17 cellular contexts compared by ENCODE assay signal in genomic region chr18:4369726-4370125, GRCh38.
DNase-seq lines count a peak whose midpoint lies in the region; ATAC-seq and TF ChIP-seq lines count a peak whose summit lies in the region.
"Had no signal": no experiment of that assay in that cellular context is flagged by ENCODE, and none has a peak within 500 bp of the region (broad histone marks: within the 10 kb centered on the region; RNA-seq: fewer than 3 reads in every experiment).

No MANE protein-coding gene starts in this region.

- no peak overlapping the region for H3K4me2 ChIP-seq in GM23338

- H3K27me3 ChIP-seq in GM23338 (ENCODE audit: insufficient read depth) (no peaks in the 10 kb centered on the region), HAP-1 (ENCODE audit: low read depth) (no peaks in the 10 kb centered on the region), endodermal cell (ENCODE audit: control insufficient read depth, insufficient read depth, low read length, poor library complexity, severe bottlenecking) (no peaks in the 10 kb centered on the region)
- H3K27me3 ChIP-seq: BE2C had no signal

- no peaks in the 10 kb centered on the region for H3K36me3 ChIP-seq in GM23338 (ENCODE audit: insufficient read depth)
- H3K36me3 ChIP-seq in HAP-1 (replicated peaks), result no peaks in the 10 kb centered on the region
- H3K36me3 ChIP-seq in endodermal cell (ENCODE audit: control insufficient read depth, insufficient read depth, low read length), result peaks cover 4% of the 10 kb centered on the region
- H3K36me3 ChIP-seq: BE2C had no signal

- no peaks in the 10 kb centered on the region for H3K4me1 ChIP-seq in GM23338 (ENCODE audit: insufficient read depth)
- peaks cover 8% of the 10 kb centered on the region for H3K4me1 ChIP-seq in HAP-1
- H3K4me1 ChIP-seq in endodermal cell (ENCODE audit: control insufficient read depth, insufficient read depth, low read length), result peaks cover 8% of the 10 kb centered on the region
- H3K4me1 ChIP-seq: BE2C had no signal

- H3K9me3 Mint-ChIP-seq in GM23338 (peaks cover 3% of the 10 kb centered on the region), endodermal cell (peaks cover 2% of the 10 kb centered on the region), progenitor cell of endocrine pancreas (ENCODE audit: low read depth) (peaks cover 4% of the 10 kb centered on the region)

- no peak overlapping the region for H3K4me3 Mint-ChIP-seq in GM23338
- no peak overlapping the region for H3K4me3 Mint-ChIP-seq in endodermal cell
- no peak overlapping the region for H3K4me3 Mint-ChIP-seq in progenitor cell of endocrine pancreas (ENCODE audit: low read depth)
- H3K4me3 Mint-ChIP-seq: CD4-positive, CD25-positive, alpha-beta regulatory T cell; CD8-positive, alpha-beta memory T cell; HFFc6 had no signal

- in situ Hi-C loops in HAP-1 (cut with MboI; ENCODE audit: low sequenced_read_pairs), result no loop called here

- H3K27me3 Mint-ChIP-seq in GM23338 (ENCODE audit: insufficient read depth, low read depth, poor library complexity) (no peaks in the 10 kb centered on the region), endodermal cell (ENCODE audit: insufficient read depth) (no peaks in the 10 kb centered on the region), progenitor cell of endocrine pancreas (no peaks in the 10 kb centered on the region)
- H3K27me3 Mint-ChIP-seq: CD4-positive, CD25-positive, alpha-beta regulatory T cell; CD8-positive, alpha-beta memory T cell had no signal

- no peak for DNase-seq in GM23338 (ENCODE audit: low spot score)
- peak; percentile 34 to 41 for DNase-seq in HAP-1 (ENCODE audit: low spot score in 2 of 2)
- no peak for DNase-seq in endodermal cell
- DNase-seq in progenitor cell of endocrine pancreas (ENCODE audit: low spot score, unreplicated experiment), result no peak
- no peak for DNase-seq in SIG-M5 (lab: John Stamatoyannopoulos, UW)
- DNase-seq: ACHN; BE2C; CD4-positive, CD25-positive, alpha-beta regulatory T cell; CD8-positive, alpha-beta memory T cell; COR-L47; GDM1; HFFc6; IMR-90 had no signal

- 82 to 83% methylated on average over 3 to 4 of the region's 4 CpGs for WGBS in endodermal cell (ENCODE audit: insufficient coverage in 1 of 2, insufficient read length in 1 of 2), 2 experiments

- TF ChIP-seq CTCF in GM23338 (conservative IDR thresholded peaks at IDR 0.05; ENCODE audit: low read depth in 2 of 2) (no peak), endodermal cell (conservative IDR thresholded peaks at IDR 0.05) (no peak), progenitor cell of endocrine pancreas (IDR thresholded peaks at IDR 0.05; ENCODE audit: unreplicated experiment) (no peak)

- H3K4me3 ChIP-seq in GM23338 (no peak overlapping the region), HAP-1 (no peak overlapping the region), endodermal cell (ENCODE audit: low read length) (no peak overlapping the region)
- H3K4me3 ChIP-seq: K562 had no signal

- H3K9me2 ChIP-seq in GM23338 (ENCODE audit: insufficient read depth), result no peaks in the 10 kb centered on the region

- H3F3A ChIP-seq in GM23338 (replicated peaks; ENCODE audit: low read depth), result no peaks in the 10 kb centered on the region

- no peak overlapping the region for H2AFZ ChIP-seq in GM23338

- H3K79me2 ChIP-seq in GM23338 (replicated peaks; ENCODE audit: insufficient read depth), result peaks cover 6% of the 10 kb centered on the region; the same call in 1 of the 2 replicates

- no peak overlapping the region for H3K9ac ChIP-seq in endodermal cell (ENCODE audit: extremely low read depth, low read length, poor library complexity, severe bottlenecking)

- H4K20me1 ChIP-seq in GM23338 (replicated peaks; ENCODE audit: insufficient read depth), result no peaks in the 10 kb centered on the region

- H3K27ac Mint-ChIP-seq in GM23338 (peak overlapping the region; percentile 35; the same call in 1 of the 2 replicates), endodermal cell (peak overlapping the region; percentile 2), progenitor cell of endocrine pancreas (peak overlapping the region; percentile 66)
- H3K27ac Mint-ChIP-seq: CD4-positive, CD25-positive, alpha-beta regulatory T cell; CD8-positive, alpha-beta memory T cell; HFFc6 had no signal

- H3K36me3 Mint-ChIP-seq in GM23338 (ENCODE audit: low read depth) (peaks cover 5% of the 10 kb centered on the region), endodermal cell (ENCODE audit: low read depth) (peaks cover 1% of the 10 kb centered on the region), progenitor cell of endocrine pancreas (ENCODE audit: insufficient read depth) (peaks cover 1% of the 10 kb centered on the region)
- H3K36me3 Mint-ChIP-seq: CD4-positive, CD25-positive, alpha-beta regulatory T cell; CD8-positive, alpha-beta memory T cell had no signal

- ATAC-seq in GM23338 (peak; percentile 33; the same call in 2 of the 3 replicates), HG02588 (IDR thresholded peaks at IDR 0.05; ENCODE audit: unreplicated experiment) (no peak), GM19351 (IDR thresholded peaks at IDR 0.05; ENCODE audit: unreplicated experiment) (no peak)
- ATAC-seq: HCT116, K562 had no signal

- H3K9me3 ChIP-seq in HAP-1 (no peaks in the 10 kb centered on the region), endodermal cell (ENCODE audit: control insufficient read depth, low read length) (peaks cover under 1% of the 10 kb centered on the region)
- H3K9me3 ChIP-seq: BE2C had no signal

- H3K4me1 Mint-ChIP-seq in GM23338 (peaks cover 18% of the 10 kb centered on the region), endodermal cell (peaks cover 26% of the 10 kb centered on the region), progenitor cell of endocrine pancreas (ENCODE audit: low read depth) (peaks cover 7% of the 10 kb centered on the region)
- H3K4me1 Mint-ChIP-seq: CD4-positive, CD25-positive, alpha-beta regulatory T cell; CD8-positive, alpha-beta memory T cell had no signal

- H3K27ac ChIP-seq in GM23338 (ENCODE audit: low read depth), result no peak overlapping the region
- H3K27ac ChIP-seq in endodermal cell (ENCODE audit: low read depth, low read length), result no peak overlapping the region

TF ChIP-seq in GM23338, 12 proteins besides CTCF, POLR2A, EP300 and RAD21 (continues in another document):
- TF ChIP-seq ZNF114 (CRISPR knock-in tag; IDR thresholded peaks at IDR 0.05) (no peak), CREB1 (CRISPR knock-in tag; IDR thresholded peaks at IDR 0.05; ENCODE audit: low read depth) (no peak), NANOG (IDR thresholded peaks at IDR 0.05; ENCODE audit: borderline replicate concordance) (no peak), EZH2 (IDR thresholded peaks at IDR 0.05; ENCODE audit: low read depth, unreplicated experiment) (no peak), STAT1 (IDR thresholded peaks at IDR 0.05; ENCODE audit: unreplicated experiment) (no peak), JUNB (IDR thresholded peaks at IDR 0.05; ENCODE audit: unreplicated experiment) (no peak), EZH2phosphoT487 (IDR thresholded peaks at IDR 0.05; ENCODE audit: unreplicated experiment) (no peak), REST (IDR thresholded peaks at IDR 0.05; ENCODE audit: unreplicated experiment) (no peak), ETS1 (IDR thresholded peaks at IDR 0.05) (no peak), POLR2AphosphoS5 (IDR thresholded peaks at IDR 0.05; ENCODE audit: low read depth) (no peak), ZNF331 (CRISPR knock-in tag; IDR thresholded peaks at IDR 0.05; ENCODE audit: low read depth) (no peak)

Comparison
In these comparisons a context has a peak if more than half of its experiments do, and no peak if none do; other contexts are left out.
1. DNase-seq: peak in HAP-1 (2 of 2); none in GM23338 (single experiment), endodermal cell (single experiment), progenitor cell of endocrine pancreas (single experiment) and SIG-M5 (single experiment).
2. H3K27ac Mint-ChIP-seq: peak in every context shown above with its lines; median percentile 66 in progenitor cell of endocrine pancreas; 35 in GM23338; 2 in endodermal cell.